17 cellular contexts compared by ENCODE assay signal in genomic region chr3:189638276-189639031, GRCh38. TPM values are rescaled to one million over a fixed set of nuclear protein-coding genes. Genes with fewer than 3 reads are reported as not detected.
A peak's percentile ranks its signal among the peaks of the same experiment; 100 is the strongest.
DNase-seq lines count a peak whose midpoint lies in the region; ATAC-seq, FAIRE-seq and TF ChIP-seq lines count a peak whose summit lies in the region.
"Had no signal": no experiment of that assay in that cellular context is flagged by ENCODE, and none has a peak within 500 bp of the region (broad histone marks: within the 10 kb centered on the region; RNA-seq: fewer than 3 reads in every experiment).

No MANE protein-coding gene starts in this region.

- H3K4me3 ChIP-seq in epithelial cell of esophagus (ENCODE audit: low read length) (no peak overlapping the region), upper lobe of left lung (no peak overlapping the region)
- H3K4me3 ChIP-seq: GM23338 had no signal

- no peaks in the 10 kb centered on the region for H3K9me3 ChIP-seq in upper lobe of left lung

- DNase-seq in GM19239 (ENCODE audit: insufficient read length, low spot score) (no peak), NOMO-1 treated with dmso at 0.1 percent for 144 hours (lab: John Stamatoyannopoulos, UW; ENCODE audit: unreplicated experiment) (peak; percentile 52), epithelial cell of esophagus (ENCODE audit: low read depth) (peak; percentile 6), putamen (ENCODE audit: low spot score) (no peak), upper lobe of left lung (no peak), iPS-NIHi11 (ENCODE audit: low spot score) (no peak)
- DNase-seq: CD8-positive, alpha-beta memory T cell; GF-D8; NCI-H1105; NCI-H1694 treated with DMSO at 0.1 percent for 48 hours; NCI-H345; NCI-H526 treated with DMSO at 0.1 percent for 48 hours; NK-92 treated with Interleukin-12 subunit alpha and Interleukin-12 subunit beta, amount 100 ng/mL, for 24 hours; SHP77 had no signal

- FAIRE-seq in GM19239 (lab: Jason Lieb, UNC) = peak; percentile 21
- FAIRE-seq: RCC 7860 had no signal

- H3K27ac ChIP-seq in upper lobe of left lung = no peak overlapping the region

- H3K36me3 ChIP-seq in upper lobe of left lung = no peaks in the 10 kb centered on the region

- peak; percentile 47 for ATAC-seq in HG02885 (IDR thresholded peaks at IDR 0.05; ENCODE audit: poor library complexity, unreplicated experiment)
- ATAC-seq in upper lobe of left lung (ENCODE audit: low FRiP score in 2 of 2) = no peak
- ATAC-seq: GM23338 had no signal

- no peaks in the 10 kb centered on the region for H3K4me1 ChIP-seq in upper lobe of left lung

- WGBS in upper lobe of left lung, 2 donors = 68 to 76% methylated on average over 4 of the region's 4 CpGs

- H3K27me3 ChIP-seq in upper lobe of left lung = no peaks in the 10 kb centered on the region

- TF ChIP-seq POLR2A in upper lobe of left lung (IDR thresholded peaks at IDR 0.05) = no peak

- no peak for TF ChIP-seq EP300 in upper lobe of left lung (IDR thresholded peaks at IDR 0.05)

- no peak for TF ChIP-seq CTCF in epithelial cell of esophagus (IDR thresholded peaks at IDR 0.05; ENCODE audit: insufficient read depth, low read depth, low read length, missing control alignments)
- TF ChIP-seq CTCF in upper lobe of left lung (IDR thresholded peaks at IDR 0.05) = no peak

RNA-seq across cellular contexts. Expression of gene TP63, which starts 7.3 kb away (rescaled TPM):
- total RNA-seq in upper lobe of left lung = 1 to 10 TPM; 1.0 to 8.8 (median 2.8) TPM
- total RNA-seq: GM23338 had no signal

Comparison
In these comparisons a context has a peak if more than half of its experiments do, and no peak if none do; other contexts are left out.
1. DNase-seq: peak in NOMO-1 treated with dmso at 0.1 percent for 144 hours (single experiment) and epithelial cell of esophagus (single experiment); none in GM19239 (single experiment), putamen (single experiment), upper lobe of left lung (0 of 2) and iPS-NIHi11 (single experiment).